1 cellular context compared by ENCODE assay signal in genomic region chr18:79887181-79888000, GRCh38.
A peak's percentile ranks its signal among the peaks of the same experiment; 100 is the strongest.
TF ChIP-seq lines count a peak whose summit lies in the region.

No MANE protein-coding gene starts in this region.

TF ChIP-seq in K562, 482 proteins besides CTCF, POLR2A, EP300 and RAD21:
- TF ChIP-seq MYBL2 (IDR thresholded peaks at IDR 0.05; ENCODE audit: low read depth) (no peak), MYBL2 (CRISPR knock-in tag; IDR thresholded peaks at IDR 0.05; ENCODE audit: borderline replicate concordance) (no peak), CBFB (CRISPR knock-in tag; IDR thresholded peaks at IDR 0.05) (no peak), MCM2 (IDR thresholded peaks at IDR 0.05; ENCODE audit: low read depth) (no peak), EWSR1 (IDR thresholded peaks at IDR 0.05; ENCODE audit: borderline replicate concordance, low read depth, partially characterized antibody) (no peak), CCAR2 (IDR thresholded peaks at IDR 0.05; ENCODE audit: low read depth, low read length) (no peak), ZNF174 (CRISPR knock-in tag; IDR thresholded peaks at IDR 0.05) (no peak), KAT8 (IDR thresholded peaks at IDR 0.05; ENCODE audit: low read depth) (no peak), C11orf30 (IDR thresholded peaks at IDR 0.05; ENCODE audit: low read depth) (0 out of 2 replicates have a peak, but pooled peaks have one; percentile 16), RAD51 (IDR thresholded peaks at IDR 0.05; ENCODE audit: borderline replicate concordance, low read depth) (no peak)
